In the genomic region with DNA sequence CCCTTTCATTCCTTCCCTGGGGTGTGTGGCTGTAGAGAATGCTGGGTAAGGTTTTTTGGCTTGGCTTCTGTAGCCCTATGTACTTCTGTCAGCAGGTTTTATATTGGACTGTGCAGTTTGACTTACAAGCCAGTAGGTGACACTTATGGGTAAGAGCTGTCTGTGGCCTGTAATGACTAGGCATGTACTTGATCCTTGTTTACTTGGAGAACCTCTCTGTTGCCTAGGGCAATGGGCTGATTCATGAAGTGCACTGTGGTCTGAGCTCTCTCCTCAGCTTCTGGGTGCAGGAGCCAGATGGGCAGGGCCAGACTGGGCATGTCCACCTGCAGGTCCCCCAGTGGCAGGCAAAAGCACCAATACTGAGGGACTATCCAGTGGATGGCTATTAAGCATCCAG, we compare ENCODE assay signal across 11 cellular contexts.
DNase-seq lines count a peak whose midpoint lies in the region; ATAC-seq, FAIRE-seq and TF ChIP-seq lines count a peak whose summit lies in the region.
"Had no signal": no experiment of that assay in that cellular context is flagged by ENCODE, and none has a peak within 500 bp of the region (broad histone marks: within the 10 kb centered on the region; RNA-seq: fewer than 3 reads in every experiment).

No MANE protein-coding gene starts in this region.

- H3K36me3 ChIP-seq in SK-N-SH (replicated peaks in 1 of 2; ENCODE audit: control insufficient read depth in 1 of 2, insufficient read depth in 2 of 2, low read length in 1 of 2) (no peaks in the 10 kb centered on the region), K562 (ENCODE audit: control insufficient read depth, insufficient read depth, low read length) (no peaks in the 10 kb centered on the region)

- H3K79me2 ChIP-seq in SK-N-SH (ENCODE audit: insufficient read depth) (no peaks in the 10 kb centered on the region), K562 (ENCODE audit: control insufficient read depth, insufficient read depth, low read length) (no peaks in the 10 kb centered on the region)

- H4K20me1 ChIP-seq in SK-N-SH (ENCODE audit: insufficient read depth) (no peaks in the 10 kb centered on the region), K562 (replicated peaks; ENCODE audit: control insufficient read depth, insufficient read depth, low read length) (no peaks in the 10 kb centered on the region)

- CTCF ChIA-PET in SK-N-SH (lab: Yijun Ruan, JAX) (interaction anchor here (0.8 to 1.3 kb wide), 2 partner anchors 13 to 14 kb away, joined by 3 to 4 read pairs; no protein-coding TSS in a partner anchor), K562 (lab: Yijun Ruan, JAX; ENCODE audit: low intra/inter-chr PET ratio) (no interaction called here)

- TF ChIP-seq CTCF in SK-N-SH (IDR thresholded peaks at IDR 0.05), result no peak
- TF ChIP-seq CTCF in K562 (IDR thresholded peaks at IDR 0.05 in 2 of 3, conservative IDR thresholded peaks at IDR 0.05 in 1 of 3; ENCODE audit: insufficient read depth in 2 of 3, low read depth in 1 of 3, low read length in 3 of 3), result no peak
- no peak for TF ChIP-seq CTCF in type B pancreatic cell (conservative IDR thresholded peaks at IDR 0.05)

- no peaks in the 10 kb centered on the region for H3K36me3 Mint-ChIP-seq in type B pancreatic cell

- FAIRE-seq in K562 (lab: Jason Lieb, UNC), result no peak

- H3F3A ChIP-seq in SK-N-SH (replicated peaks; ENCODE audit: insufficient read depth), result no peaks in the 10 kb centered on the region

- no peak overlapping the region for H3K4me2 ChIP-seq in SK-N-SH
- H3K4me2 ChIP-seq in K562 (ENCODE audit: insufficient read depth, low read length), result no peak overlapping the region

- peak overlapping the region; percentile 81 for H3K27ac Mint-ChIP-seq in type B pancreatic cell

- POLR2A ChIA-PET in SK-N-SH (lab: Yijun Ruan, JAX) (no interaction called here), K562 (lab: Yijun Ruan, JAX) (interaction anchor here (1.2 kb wide), 1 partner anchor 13 kb away, joined by 3 read pairs; no protein-coding TSS in a partner anchor)

- TF ChIP-seq EP300 in SK-N-SH (IDR thresholded peaks at IDR 0.05; ENCODE audit: borderline replicate concordance in 1 of 2, low read depth in 1 of 2, low read length in 1 of 2) (no peak), K562 (IDR thresholded peaks at IDR 0.05; ENCODE audit: low read length) (no peak)

- H3K4me1 ChIP-seq in SK-N-SH (ENCODE audit: control insufficient read depth in 1 of 2, insufficient read depth in 2 of 2, low read depth in 1 of 2, low read length in 1 of 2) (no peaks in the 10 kb centered on the region; a peak in 1 of 4 replicates), K562 (replicated peaks in 1 of 2; ENCODE audit: control insufficient read depth in 2 of 2, insufficient read depth in 2 of 2, low read length in 2 of 2) (no peaks in the 10 kb centered on the region)

- H3K9me1 ChIP-seq in K562 (ENCODE audit: control insufficient read depth, insufficient read depth, low read length), result no peaks in the 10 kb centered on the region

- H3K4me1 Mint-ChIP-seq in type B pancreatic cell (ENCODE audit: unreplicated experiment), result no peaks in the 10 kb centered on the region

- no peak overlapping the region for H3K27ac ChIP-seq in SK-N-SH (ENCODE audit: low read depth in 2 of 2, low read length in 1 of 2)
- H3K27ac ChIP-seq in K562 (ENCODE audit: extremely low read depth, low read depth, low read length), result no peak overlapping the region

- no TSS peak for BruUV-seq in K562 (replicated peaks; lab: Mats Ljungman, UMichigan)

- no peak overlapping the region for H3K4me3 Mint-ChIP-seq in type B pancreatic cell

- no peaks in the 10 kb centered on the region for H3K9me2 ChIP-seq in SK-N-SH

- H2AFZ ChIP-seq in SK-N-SH (ENCODE audit: low read depth), result no peak overlapping the region
- H2AFZ ChIP-seq in K562 (ENCODE audit: low read depth, low read length), result no peak overlapping the region

- TF ChIP-seq POLR2A in K562 (conservative IDR thresholded peaks at IDR 0.05), result no peak

- H3K9me3 Mint-ChIP-seq in type B pancreatic cell, result peaks cover 6% of the 10 kb centered on the region

- TF ChIP-seq RAD21 in SK-N-SH (IDR thresholded peaks at IDR 0.05; ENCODE audit: low read length) (peak; percentile 8; the same call in 1 of the 2 replicates), K562 (CRISPR knock-in tag; conservative IDR thresholded peaks at IDR 0.05 in 1 of 2, IDR thresholded peaks at IDR 0.05 in 1 of 2) (no peak)

- no peak overlapping the region for H3K9ac ChIP-seq in SK-N-SH
- H3K9ac ChIP-seq in K562 (ENCODE audit: insufficient read depth in 1 of 2, low read depth in 2 of 2, low read length in 2 of 2), result no peak overlapping the region

- H3K9me3 ChIP-seq in SK-N-SH (no peaks in the 10 kb centered on the region), K562 (replicated peaks; ENCODE audit: control insufficient read depth, insufficient read depth, low read depth, low read length) (no peaks in the 10 kb centered on the region)

- in situ Hi-C loops in K562 (cut with MboI), result no loop called here

- intact Hi-C loops in K562 (cut with micrococcal nuclease), result no loop called here

- ATAC-seq in SK-N-SH treated with all-trans-retinoic acid at 6 μM for 48 hours, result no peak
- ATAC-seq in K562, result peak; percentile 51; the same call in 1 of the 3 replicates
- no peak for ATAC-seq in GM21526 (IDR thresholded peaks at IDR 0.05; ENCODE audit: low FRiP score, unreplicated experiment)
- ATAC-seq in GM19463 (IDR thresholded peaks at IDR 0.05; ENCODE audit: unreplicated experiment), result no peak

- H3K27me3 Mint-ChIP-seq in type B pancreatic cell, result no peaks in the 10 kb centered on the region

- no peaks in the 10 kb centered on the region for H3K27me3 ChIP-seq in SK-N-SH (ENCODE audit: insufficient read depth)
- no peaks in the 10 kb centered on the region for H3K27me3 ChIP-seq in K562 (ENCODE audit: control insufficient read depth in 2 of 2, insufficient read depth in 2 of 2, low read length in 2 of 2)

- H3K4me3 ChIP-seq in SK-N-SH (ENCODE audit: low read depth in 2 of 2, low read length in 1 of 2) (no peak overlapping the region), K562 (no peak overlapping the region)

- DNase-seq in SK-N-SH, result no peak
- peak; percentile 41 for DNase-seq in HK-2 (ENCODE audit: unreplicated experiment)
- no peak for DNase-seq in K562 (ENCODE audit: extremely low read depth in 1 of 4, low spot score in 3 of 4)
- DNase-seq in type B pancreatic cell (ENCODE audit: extremely low spot score, unreplicated experiment), result no peak
- DNase-seq in nucleus accumbens (lab: John Stamatoyannopoulos, UW), result no peak
- DNase-seq: activated CD8-positive, alpha-beta memory T cell treated with anti-CD3 and anti-CD28 coated beads, Interleukin-2, amount 50 U/mL, for 48 hours; IMR-90; stimulated activated CD8-positive, alpha-beta memory T cell treated with anti-CD3 and anti-CD28 coated beads, Interleukin-4, amount 100 ng/mL, for 48 hours had no signal

TF ChIP-seq in SK-N-SH, 30 proteins besides CTCF, POLR2A, EP300 and RAD21 (continues in another document):
- no peak for TF ChIP-seq RFX5 (IDR thresholded peaks at IDR 0.05; ENCODE audit: low read length)
- no peak for TF ChIP-seq SMC3 (IDR thresholded peaks at IDR 0.05; ENCODE audit: low read depth, low read length)
- no peak for TF ChIP-seq GATA2 (CRISPR knock-in tag; IDR thresholded peaks at IDR 0.05)
- no peak for TF ChIP-seq MXI1 (IDR thresholded peaks at IDR 0.05; ENCODE audit: low read depth, low read length)
- TF ChIP-seq NFIC (IDR thresholded peaks at IDR 0.05; ENCODE audit: borderline replicate concordance), result no peak
- TF ChIP-seq, protein P1, sequence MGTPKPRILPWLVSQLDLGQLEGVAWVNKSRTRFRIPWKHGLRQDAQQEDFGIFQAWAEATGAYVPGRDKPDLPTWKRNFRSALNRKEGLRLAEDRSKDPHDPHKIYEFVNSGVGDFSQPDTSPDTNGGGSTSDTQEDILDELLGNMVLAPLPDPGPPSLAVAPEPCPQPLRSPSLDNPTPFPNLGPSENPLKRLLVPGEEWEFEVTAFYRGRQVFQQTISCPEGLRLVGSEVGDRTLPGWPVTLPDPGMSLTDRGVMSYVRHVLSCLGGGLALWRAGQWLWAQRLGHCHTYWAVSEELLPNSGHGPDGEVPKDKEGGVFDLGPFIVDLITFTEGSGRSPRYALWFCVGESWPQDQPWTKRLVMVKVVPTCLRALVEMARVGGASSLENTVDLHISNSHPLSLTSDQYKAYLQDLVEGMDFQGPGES (IDR thresholded peaks at IDR 0.05; ENCODE audit: low read depth, low read length), result no peak

TF ChIP-seq in SK-N-SH treated with all-trans-retinoic acid at 6 μM for 48 hours, 23 proteins besides CTCF, POLR2A, EP300 and RAD21 (continues in another document):
- TF ChIP-seq ZFP30 (CRISPR knock-in tag; IDR thresholded peaks at IDR 0.05) (no peak), BACH2 (CRISPR knock-in tag; IDR thresholded peaks at IDR 0.05; ENCODE audit: borderline replicate concordance) (no peak), ESRRG (CRISPR knock-in tag; IDR thresholded peaks at IDR 0.05) (no peak), ISL1 (CRISPR knock-in tag; IDR thresholded peaks at IDR 0.05) (no peak), TOX (CRISPR knock-in tag; IDR thresholded peaks at IDR 0.05; ENCODE audit: borderline replicate concordance) (no peak), ZC3H10 (CRISPR knock-in tag; IDR thresholded peaks at IDR 0.05) (no peak), SNAI2 (CRISPR knock-in tag; IDR thresholded peaks at IDR 0.05) (no peak), ARNTL (CRISPR knock-in tag; IDR thresholded peaks at IDR 0.05; ENCODE audit: borderline replicate concordance, low read depth) (no peak), ZNF565 (CRISPR knock-in tag; conservative IDR thresholded peaks at IDR 0.05; ENCODE audit: low read depth) (no peak)

TF ChIP-seq in K562, 482 proteins besides CTCF, POLR2A, EP300 and RAD21 (continues in another document):
- TF ChIP-seq CREM (IDR thresholded peaks at IDR 0.05; ENCODE audit: low read depth) (no peak), NFYB (IDR thresholded peaks at IDR 0.05; ENCODE audit: extremely low read depth, insufficient read length) (no peak), MAZ (CRISPR knock-in tag; conservative IDR thresholded peaks at IDR 0.05 in 1 of 2, IDR thresholded peaks at IDR 0.05 in 1 of 2) (no peak)
- TF ChIP-seq, protein P2, sequence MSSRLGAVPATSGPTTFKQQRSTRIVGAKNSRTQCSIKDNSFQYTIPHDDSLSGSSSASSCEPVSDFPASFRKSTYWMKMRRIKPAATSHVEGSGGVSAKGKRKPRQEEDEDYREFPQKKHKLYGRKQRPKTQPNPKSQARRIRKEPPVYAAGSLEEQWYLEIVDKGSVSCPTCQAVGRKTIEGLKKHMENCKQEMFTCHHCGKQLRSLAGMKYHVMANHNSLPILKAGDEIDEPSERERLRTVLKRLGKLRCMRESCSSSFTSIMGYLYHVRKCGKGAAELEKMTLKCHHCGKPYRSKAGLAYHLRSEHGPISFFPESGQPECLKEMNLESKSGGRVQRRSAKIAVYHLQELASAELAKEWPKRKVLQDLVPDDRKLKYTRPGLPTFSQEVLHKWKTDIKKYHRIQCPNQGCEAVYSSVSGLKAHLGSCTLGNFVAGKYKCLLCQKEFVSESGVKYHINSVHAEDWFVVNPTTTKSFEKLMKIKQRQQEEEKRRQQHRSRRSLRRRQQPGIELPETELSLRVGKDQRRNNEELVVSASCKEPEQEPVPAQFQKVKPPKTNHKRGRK (tag; IDR thresholded peaks at IDR 0.05), result no peak
